Comparison of ENCODE assay signal across 9 cellular contexts in genomic region chr7:117124585-117125220, GRCh38.
DNase-seq lines count a peak whose midpoint lies in the region; ATAC-seq, FAIRE-seq and TF ChIP-seq lines count a peak whose summit lies in the region.
"Had no signal": no experiment of that assay in that cellular context is flagged by ENCODE, and none has a peak within 500 bp of the region (broad histone marks: within the 10 kb centered on the region; RNA-seq: fewer than 3 reads in every experiment).

No MANE protein-coding gene starts in this region.

- H2BK120ac ChIP-seq in neuronal stem cell (ENCODE audit: low read depth, low read length): no peak overlapping the region

- no peak overlapping the region for H2BK12ac ChIP-seq in neuronal stem cell (ENCODE audit: low read length)

- peak; percentile 68 for FAIRE-seq in HTR-8/SVneo (lab: Jason Lieb, UNC)

- H4K91ac ChIP-seq in neuronal stem cell (ENCODE audit: low read depth, low read length, poor library complexity): no peak overlapping the region

- WGBS in thyroid gland, 2 donors: 42 to 46% methylated on average over 4 of the region's 4 CpGs
- WGBS in neuronal stem cell (ENCODE audit: extremely low coverage in 2 of 2, insufficient read length in 2 of 2, insufficient replicate concordance in 1 of 2), 2 donors: no CpG with 5 or more reads among the region's 4 CpGs

- H2BK15ac ChIP-seq in neuronal stem cell (ENCODE audit: low read length): no peak overlapping the region

- TF ChIP-seq POLR2A in breast epithelium (IDR thresholded peaks at IDR 0.05) (no peak), thyroid gland (IDR thresholded peaks at IDR 0.05) (no peak)

- H2AK5ac ChIP-seq in neuronal stem cell (ENCODE audit: low read depth, low read length): no peak overlapping the region

- H4K8ac ChIP-seq in neuronal stem cell (ENCODE audit: low read depth, low read length): no peak overlapping the region

- TF ChIP-seq CTCF in breast epithelium (IDR thresholded peaks at IDR 0.05): no peak
- no peak for TF ChIP-seq CTCF in thyroid gland (IDR thresholded peaks at IDR 0.05)

- no peak overlapping the region for H2BK5ac ChIP-seq in neuronal stem cell (ENCODE audit: low read length)

- H3K4ac ChIP-seq in neuronal stem cell (ENCODE audit: low read length): no peak overlapping the region

- no peak overlapping the region for H3K4me3 ChIP-seq in breast epithelium
- H3K4me3 ChIP-seq in thyroid gland (replicated peaks in 1 of 3): no peak overlapping the region
- no peak overlapping the region for H3K4me3 ChIP-seq in neuronal stem cell (ENCODE audit: low read length in 2 of 2)

- H3K9ac ChIP-seq in neuronal stem cell (ENCODE audit: low read depth, low read length, poor library complexity): no peak overlapping the region

- H3K27me3 ChIP-seq in breast epithelium (no peaks in the 10 kb centered on the region), thyroid gland (no peaks in the 10 kb centered on the region), neuronal stem cell (ENCODE audit: control insufficient read depth in 3 of 3, insufficient read depth in 3 of 3, low read depth in 1 of 3, low read length in 3 of 3) (no peaks in the 10 kb centered on the region)

- H3K4me1 ChIP-seq in breast epithelium: no peaks in the 10 kb centered on the region
- peaks cover 9 to 10% of the 10 kb centered on the region in 2 donors for H3K4me1 ChIP-seq in thyroid gland
- peaks cover 0 to 6% of the 10 kb centered on the region in 2 donors for H3K4me1 ChIP-seq in neuronal stem cell (ENCODE audit: control insufficient read depth in 2 of 2, insufficient read depth in 1 of 2, low read depth in 1 of 2, low read length in 2 of 2)

- no peak overlapping the region for H3K18ac ChIP-seq in neuronal stem cell (ENCODE audit: low read length)

- DNase-seq in Daoy (ENCODE audit: low read depth): peak; percentile 97
- peak; percentile 29 for DNase-seq in HTR-8/SVneo (ENCODE audit: insufficient read length, low spot score)
- DNase-seq in SW480 (ENCODE audit: low spot score): peak; percentile 92
- DNase-seq in breast epithelium (ENCODE audit: low spot score in 2 of 2): peak; percentile 53 to 73
- DNase-seq in lung microvascular endothelial cell (ENCODE audit: low read depth in 2 of 2): peak; percentile 96 to 99
- DNase-seq in thyroid gland: peak; percentile 61 to 66
- DNase-seq in neuronal stem cell (ENCODE audit: low spot score): no peak

- H3K4me2 ChIP-seq in neuronal stem cell (ENCODE audit: insufficient read depth, low read length, poor library complexity, severe bottlenecking): no peak overlapping the region

- H2AFZ ChIP-seq in neuronal stem cell (ENCODE audit: low read length): no peak overlapping the region

- intact Hi-C loops in breast epithelium (cut with DNase I; ENCODE audit: low total_unique reads) (loop anchor here (10.0 kb wide), 1 partner anchor 140 kb away; no protein-coding TSS in a partner anchor), thyroid gland (cut with DNase I) (no loop called here)

- H3K23ac ChIP-seq in neuronal stem cell (ENCODE audit: low read depth, low read length, poor library complexity): no peak overlapping the region

- peak; percentile 72 for ATAC-seq in GM21619 (IDR thresholded peaks at IDR 0.05; ENCODE audit: unreplicated experiment)
- ATAC-seq: T-cell had no signal

- H3K9me3 ChIP-seq in breast epithelium (no peaks in the 10 kb centered on the region), thyroid gland (no peaks in the 10 kb centered on the region), neuronal stem cell (replicated peaks in 1 of 2; ENCODE audit: control insufficient read depth in 2 of 2, insufficient read depth in 1 of 2, low read depth in 1 of 2, low read length in 2 of 2) (no peaks in the 10 kb centered on the region)

- no peaks in the 10 kb centered on the region for H3K79me1 ChIP-seq in neuronal stem cell (ENCODE audit: low read depth, low read length)

- H3K27ac ChIP-seq in breast epithelium: no peak overlapping the region
- H3K27ac ChIP-seq in thyroid gland: peak overlapping the region in 2 of 3 donors; percentile 5 to 20
- H3K27ac ChIP-seq in neuronal stem cell (replicated peaks; ENCODE audit: low read length): no peak overlapping the region

- no peak overlapping the region for H3K14ac ChIP-seq in neuronal stem cell (ENCODE audit: low read length)

- H3K36me3 ChIP-seq in breast epithelium: no peaks in the 10 kb centered on the region
- H3K36me3 ChIP-seq in thyroid gland: no peaks in the 10 kb centered on the region
- H3K36me3 ChIP-seq in neuronal stem cell (replicated peaks in 1 of 2; ENCODE audit: control insufficient read depth in 2 of 2, insufficient read depth in 2 of 2, low read length in 2 of 2): peaks cover 0 to 7% of the 10 kb centered on the region in 2 donors

Comparison
In these comparisons a context has a peak if more than half of its experiments do, and no peak if none do; other contexts are left out.
1. H3K27ac ChIP-seq: peak in thyroid gland (2 of 3); none in breast epithelium (0 of 2) and neuronal stem cell (single experiment).